20 cellular contexts compared by ENCODE assay signal in the genomic region with DNA sequence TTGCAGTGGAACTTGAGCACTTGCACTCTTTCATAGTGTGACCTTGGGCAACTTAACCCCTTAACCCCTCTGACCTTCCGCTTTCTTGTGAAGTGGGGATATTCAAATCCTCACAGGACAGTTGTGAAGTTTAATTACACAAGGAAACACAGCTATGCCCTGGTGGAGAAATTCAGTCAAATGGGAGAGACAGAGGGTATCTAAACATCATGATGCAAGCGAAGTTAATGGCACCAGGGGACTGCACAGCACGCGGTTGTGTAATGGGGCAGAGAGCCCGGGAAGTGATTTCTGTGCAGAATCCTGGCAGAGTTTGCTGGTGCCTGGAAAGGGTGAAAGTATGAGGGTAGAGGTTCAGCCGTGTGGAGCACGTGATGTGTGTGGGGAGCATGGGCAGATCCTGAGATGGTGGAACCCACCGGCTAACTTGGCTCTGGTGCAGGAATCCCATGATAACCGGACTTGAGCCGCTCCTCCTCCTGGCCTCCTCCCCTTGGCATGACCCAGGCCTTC. TPM values are rescaled to one million over a fixed set of nuclear protein-coding genes. Genes with fewer than 3 reads are reported as not detected.
"Had no signal": no experiment of that assay in that cellular context is flagged by ENCODE, and none has a peak within 500 bp of the region (broad histone marks: within the 10 kb centered on the region; RNA-seq: fewer than 3 reads in every experiment).

No MANE protein-coding gene starts in this region.

- H3K27me3 Mint-ChIP-seq: activated naive CD4-positive, alpha-beta T cell treated with anti-CD3 and anti-CD28 coated beads, Interleukin-2, amount 10 ng/mL, durations not matched to agents 7 days and 5 days; progenitor cell of endocrine pancreas had no signal

- H3K36me3 ChIP-seq: thoracic aorta, upper lobe of left lung had no signal

- DNase-seq: activated effector memory CD4-positive, alpha-beta T cell treated with anti-CD3 and anti-CD28 coated beads, Interleukin-2, amount 50 U/mL, for 16 hours; activated naive CD4-positive, alpha-beta T cell treated with anti-CD3 and anti-CD28 coated beads, Interleukin-2, amount 10 ng/mL, durations not matched to agents 7 days and 5 days; activated T-cell treated with anti-CD3 and anti-CD28 coated beads, Interleukin-2, amount 50 U/mL, for 72 hours; body of pancreas; dermis blood vessel endothelial cell; effector memory CD4-positive, alpha-beta T cell; foreskin melanocyte; hippocampal formation; left ventricle myocardium superior; nephron progenitor cell; stimulated activated CD4-positive, alpha-beta T cell treated with anti-CD3 and anti-CD28 coated beads, Interleukin-12 subunit alpha, Interleukin-12 subunit beta, amount 100 ng/mL, for 4 hours; stimulated activated naive CD4-positive, alpha-beta T cell; upper lobe of left lung had no signal

- H3K9me3 ChIP-seq: body of pancreas, thoracic aorta, upper lobe of left lung had no signal

- ATAC-seq: activated CD4-positive, CD25-positive, alpha-beta regulatory T cell treated with anti-CD3 and anti-CD28 coated beads, Interleukin-2, amount 50 U/mL, for 24 hours; activated T-cell treated with anti-CD3 and anti-CD28 coated beads, Interleukin-2, amount 50 U/mL, for 72 hours; body of pancreas; esophagus mucosa; left ventricle myocardium superior; SK-N-SH treated with all-trans-retinoic acid at 6 μM for 48 hours had no signal

- H3K9me3 Mint-ChIP-seq: activated naive CD4-positive, alpha-beta T cell treated with anti-CD3 and anti-CD28 coated beads, Interleukin-2, amount 10 ng/mL, durations not matched to agents 7 days and 5 days; activated T-cell treated with anti-CD3 and anti-CD28 coated beads, Interleukin-2, amount 50 U/mL, for 72 hours; nephron progenitor cell had no signal

- H3K4me3 Mint-ChIP-seq: activated naive CD4-positive, alpha-beta T cell treated with anti-CD3 and anti-CD28 coated beads, Interleukin-2, amount 10 ng/mL, durations not matched to agents 7 days and 5 days; activated T-cell treated with anti-CD3 and anti-CD28 coated beads, Interleukin-2, amount 50 U/mL, for 72 hours; nephron progenitor cell had no signal

- H3K27me3 ChIP-seq: body of pancreas, upper lobe of left lung had no signal

- H3K27ac Mint-ChIP-seq: activated T-cell treated with anti-CD3 and anti-CD28 coated beads, Interleukin-2, amount 50 U/mL, for 72 hours; nephron progenitor cell; progenitor cell of endocrine pancreas had no signal

- H3K27ac ChIP-seq: body of pancreas, thoracic aorta, upper lobe of left lung had no signal

- H3K4me3 ChIP-seq: body of pancreas, thoracic aorta, upper lobe of left lung had no signal

RNA-seq across cellular contexts. Expression of a gene that starts 51.7 kb away (rescaled TPM):
- total RNA-seq: myocyte, osteocyte had no signal
